1 cellular context compared by ENCODE assay signal in the genomic region with DNA sequence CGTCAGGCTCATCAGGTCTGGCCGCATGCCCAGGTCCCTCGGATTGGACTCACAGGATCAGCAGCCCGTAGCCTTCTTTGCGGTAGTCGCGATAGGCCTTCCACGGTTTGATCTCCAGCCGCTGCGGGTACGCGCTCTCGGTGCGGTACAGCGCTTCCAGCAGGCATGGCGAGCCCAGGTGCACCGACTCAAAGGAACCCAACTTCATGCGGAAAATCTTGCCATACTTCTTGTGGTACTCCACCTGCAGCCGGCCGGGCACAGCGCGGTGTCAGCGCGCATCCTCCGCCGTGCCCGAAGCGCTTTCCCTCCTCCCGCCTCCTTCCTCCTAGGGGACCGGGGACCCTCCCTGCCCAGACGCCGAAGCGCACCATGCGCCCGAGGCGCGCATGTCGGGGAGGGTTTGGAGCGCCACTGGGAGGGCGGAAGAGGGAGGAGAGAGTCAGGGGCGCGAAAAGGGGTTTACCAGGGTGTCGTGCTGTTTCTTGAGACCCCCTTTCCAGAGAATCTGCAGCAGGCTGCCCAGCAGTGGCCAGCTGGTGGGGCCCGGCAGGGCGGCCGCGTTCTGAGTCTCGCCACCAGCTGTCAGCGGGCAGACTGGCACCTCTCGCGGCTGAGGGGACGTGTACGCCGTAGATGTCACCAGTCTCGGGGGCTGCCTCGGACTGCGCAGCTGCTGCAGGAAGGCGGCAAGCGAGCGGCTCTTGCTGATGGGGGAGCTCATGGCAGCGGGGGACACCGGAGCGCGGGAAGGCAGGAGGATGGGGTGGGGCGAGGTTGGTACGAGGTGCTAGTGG.
TF ChIP-seq lines count a peak whose summit lies in the region.

No MANE protein-coding gene starts in this region.

TF ChIP-seq in HepG2, 621 proteins besides CTCF, POLR2A, EP300 and RAD21 (continued from another document and continues in another):
- TF ChIP-seq, protein P1, sequence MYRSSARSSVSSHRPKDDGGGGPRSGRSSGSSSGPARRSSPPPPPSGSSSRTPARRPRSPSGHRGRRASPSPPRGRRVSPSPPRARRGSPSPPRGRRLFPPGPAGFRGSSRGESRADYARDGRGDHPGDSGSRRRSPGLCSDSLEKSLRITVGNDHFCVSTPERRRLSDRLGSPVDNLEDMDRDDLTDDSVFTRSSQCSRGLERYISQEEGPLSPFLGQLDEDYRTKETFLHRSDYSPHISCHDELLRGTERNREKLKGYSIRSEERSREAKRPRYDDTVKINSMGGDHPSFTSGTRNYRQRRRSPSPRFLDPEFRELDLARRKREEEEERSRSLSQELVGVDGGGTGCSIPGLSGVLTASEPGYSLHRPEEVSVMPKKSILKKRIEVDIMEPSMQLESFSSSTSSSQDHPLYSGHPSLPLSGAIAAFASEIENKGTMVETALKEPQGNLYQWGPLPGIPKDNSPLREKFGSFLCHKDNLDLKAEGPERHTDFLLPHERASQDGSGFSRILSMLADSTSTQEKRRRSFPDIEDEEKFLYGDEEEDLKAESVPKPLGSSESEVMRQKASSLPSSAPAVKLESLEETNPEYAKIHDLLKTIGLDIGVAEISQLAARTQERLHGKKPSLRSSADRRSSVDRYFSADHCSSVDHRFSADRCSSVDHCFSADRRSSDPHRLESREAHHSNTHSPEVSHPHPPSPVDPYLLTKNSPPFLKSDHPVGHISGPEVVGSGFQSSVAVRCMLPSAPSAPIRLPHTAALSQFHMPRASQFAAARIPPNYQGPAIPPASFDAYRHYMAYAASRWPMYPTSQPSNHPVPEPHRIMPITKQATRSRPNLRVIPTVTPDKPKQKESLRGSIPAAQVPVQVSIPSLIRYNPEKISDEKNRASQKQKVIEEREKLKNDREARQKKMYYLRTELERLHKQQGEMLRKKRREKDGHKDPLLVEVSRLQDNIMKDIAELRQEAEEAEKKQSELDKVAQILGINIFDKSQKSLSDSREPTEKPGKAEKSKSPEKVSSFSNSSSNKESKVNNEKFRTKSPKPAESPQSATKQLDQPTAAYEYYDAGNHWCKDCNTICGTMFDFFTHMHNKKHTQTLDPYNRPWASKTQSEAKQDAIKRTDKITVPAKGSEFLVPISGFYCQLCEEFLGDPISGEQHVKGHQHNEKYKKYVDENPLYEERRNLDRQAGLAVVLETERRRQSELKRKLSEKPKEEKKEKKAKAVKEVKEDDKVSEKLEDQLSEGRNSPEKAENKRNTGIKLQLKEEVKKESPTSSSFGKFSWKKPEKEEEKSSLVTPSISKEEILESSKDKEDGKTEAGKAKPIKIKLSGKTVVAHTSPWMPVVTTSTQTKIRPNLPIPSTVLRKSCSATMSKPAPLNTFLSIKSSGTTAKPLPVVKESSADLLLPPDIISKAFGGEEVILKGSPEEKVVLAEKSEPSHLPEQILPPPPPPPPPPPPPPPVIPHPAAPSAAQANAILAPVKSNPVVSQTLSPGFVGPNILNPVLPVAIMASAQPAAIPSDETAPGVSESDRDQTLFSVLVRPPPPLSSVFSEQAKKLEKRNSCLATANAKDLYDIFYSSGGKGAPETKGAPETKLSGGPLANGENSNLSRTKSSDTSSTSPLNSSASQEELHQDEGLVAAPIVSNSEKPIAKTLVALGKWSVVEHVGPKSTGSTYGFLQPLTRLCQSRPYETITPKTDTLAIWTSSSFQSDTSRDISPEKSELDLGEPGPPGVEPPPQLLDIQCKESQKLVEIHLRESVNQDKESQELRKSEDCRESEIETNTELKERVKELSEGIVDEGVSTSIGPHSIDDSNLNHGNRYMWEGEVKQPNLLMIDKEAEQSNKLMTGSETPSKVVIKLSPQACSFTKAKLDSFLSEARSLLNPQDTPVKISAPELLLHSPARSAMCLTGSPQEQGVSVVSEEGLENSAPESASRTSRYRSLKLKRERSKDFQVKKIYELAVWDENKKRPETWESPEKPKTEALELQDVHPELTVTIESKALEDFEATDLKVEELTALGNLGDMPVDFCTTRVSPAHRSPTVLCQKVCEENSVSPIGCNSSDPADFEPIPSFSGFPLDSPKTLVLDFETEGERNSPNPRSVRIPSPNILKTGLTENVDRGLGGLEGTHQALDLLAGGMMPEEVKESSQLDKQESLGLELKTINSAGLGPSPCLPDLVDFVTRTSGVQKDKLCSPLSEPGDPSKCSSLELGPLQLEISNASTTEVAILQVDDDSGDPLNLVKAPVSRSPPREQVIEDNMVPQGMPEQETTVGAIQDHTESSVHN (CRISPR knock-in tag; IDR thresholded peaks at IDR 0.05) = no peak
- TF ChIP-seq ZNF251 (CRISPR knock-in tag; IDR thresholded peaks at IDR 0.05) (0 out of 2 replicates have a peak, but pooled peaks have one; percentile 49), ZNF263 (CRISPR knock-in tag; IDR thresholded peaks at IDR 0.05) (no peak), ZFP1 (CRISPR knock-in tag; IDR thresholded peaks at IDR 0.05) (no peak), CBX2 (IDR thresholded peaks at IDR 0.05; ENCODE audit: low read depth, low read length) (no peak), CBX2 (CRISPR knock-in tag; IDR thresholded peaks at IDR 0.05; ENCODE audit: low read depth) (no peak), HOXA7 (CRISPR knock-in tag; IDR thresholded peaks at IDR 0.05) (no peak), CENPT (CRISPR knock-in tag; IDR thresholded peaks at IDR 0.05; ENCODE audit: low read depth) (0 out of 2 replicates have a peak, but pooled peaks have one; percentile 6), NR2C2 (CRISPR knock-in tag; IDR thresholded peaks at IDR 0.05; ENCODE audit: borderline replicate concordance) (no peak), POLR2G (IDR thresholded peaks at IDR 0.05; ENCODE audit: low read depth, low read length) (no peak), ONECUT2 (CRISPR knock-in tag; IDR thresholded peaks at IDR 0.05) (no peak), SP1 (IDR thresholded peaks at IDR 0.05) (no peak), SP1 (CRISPR knock-in tag; IDR thresholded peaks at IDR 0.05) (no peak), MYNN (CRISPR knock-in tag; IDR thresholded peaks at IDR 0.05; ENCODE audit: low read depth) (no peak), RFXANK (CRISPR knock-in tag; IDR thresholded peaks at IDR 0.05) (no peak), MED13 (CRISPR knock-in tag; IDR thresholded peaks at IDR 0.05) (no peak), ZNF598 (CRISPR knock-in tag; IDR thresholded peaks at IDR 0.05; ENCODE audit: borderline replicate concordance) (no peak), NR3C1 (CRISPR knock-in tag; IDR thresholded peaks at IDR 0.05) (no peak), TGIF2 (CRISPR knock-in tag; IDR thresholded peaks at IDR 0.05) (0 out of 2 replicates have a peak, but pooled peaks have one; percentile 22), KLF13 (CRISPR knock-in tag; IDR thresholded peaks at IDR 0.05) (no peak), KLF11 (CRISPR knock-in tag; IDR thresholded peaks at IDR 0.05) (no peak)
- TF ChIP-seq, protein P2, sequence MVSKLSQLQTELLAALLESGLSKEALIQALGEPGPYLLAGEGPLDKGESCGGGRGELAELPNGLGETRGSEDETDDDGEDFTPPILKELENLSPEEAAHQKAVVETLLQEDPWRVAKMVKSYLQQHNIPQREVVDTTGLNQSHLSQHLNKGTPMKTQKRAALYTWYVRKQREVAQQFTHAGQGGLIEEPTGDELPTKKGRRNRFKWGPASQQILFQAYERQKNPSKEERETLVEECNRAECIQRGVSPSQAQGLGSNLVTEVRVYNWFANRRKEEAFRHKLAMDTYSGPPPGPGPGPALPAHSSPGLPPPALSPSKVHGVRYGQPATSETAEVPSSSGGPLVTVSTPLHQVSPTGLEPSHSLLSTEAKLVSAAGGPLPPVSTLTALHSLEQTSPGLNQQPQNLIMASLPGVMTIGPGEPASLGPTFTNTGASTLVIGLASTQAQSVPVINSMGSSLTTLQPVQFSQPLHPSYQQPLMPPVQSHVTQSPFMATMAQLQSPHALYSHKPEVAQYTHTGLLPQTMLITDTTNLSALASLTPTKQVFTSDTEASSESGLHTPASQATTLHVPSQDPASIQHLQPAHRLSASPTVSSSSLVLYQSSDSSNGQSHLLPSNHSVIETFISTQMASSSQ (IDR thresholded peaks at IDR 0.05; ENCODE audit: low read depth) = no peak
- TF ChIP-seq, protein P2 (CRISPR knock-in tag; IDR thresholded peaks at IDR 0.05; ENCODE audit: borderline replicate concordance) = no peak
- TF ChIP-seq, protein P3, sequence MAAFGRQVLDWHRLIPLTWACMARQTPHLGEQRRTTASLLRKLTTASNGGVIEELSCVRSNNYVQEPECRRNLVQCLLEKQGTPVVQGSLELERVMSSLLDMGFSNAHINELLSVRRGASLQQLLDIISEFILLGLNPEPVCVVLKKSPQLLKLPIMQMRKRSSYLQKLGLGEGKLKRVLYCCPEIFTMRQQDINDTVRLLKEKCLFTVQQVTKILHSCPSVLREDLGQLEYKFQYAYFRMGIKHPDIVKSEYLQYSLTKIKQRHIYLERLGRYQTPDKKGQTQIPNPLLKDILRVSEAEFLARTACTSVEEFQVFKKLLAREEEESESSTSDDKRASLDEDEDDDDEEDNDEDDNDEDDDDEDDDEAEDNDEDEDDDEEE (CRISPR knock-in tag; IDR thresholded peaks at IDR 0.05) = no peak
- TF ChIP-seq, protein P4, sequence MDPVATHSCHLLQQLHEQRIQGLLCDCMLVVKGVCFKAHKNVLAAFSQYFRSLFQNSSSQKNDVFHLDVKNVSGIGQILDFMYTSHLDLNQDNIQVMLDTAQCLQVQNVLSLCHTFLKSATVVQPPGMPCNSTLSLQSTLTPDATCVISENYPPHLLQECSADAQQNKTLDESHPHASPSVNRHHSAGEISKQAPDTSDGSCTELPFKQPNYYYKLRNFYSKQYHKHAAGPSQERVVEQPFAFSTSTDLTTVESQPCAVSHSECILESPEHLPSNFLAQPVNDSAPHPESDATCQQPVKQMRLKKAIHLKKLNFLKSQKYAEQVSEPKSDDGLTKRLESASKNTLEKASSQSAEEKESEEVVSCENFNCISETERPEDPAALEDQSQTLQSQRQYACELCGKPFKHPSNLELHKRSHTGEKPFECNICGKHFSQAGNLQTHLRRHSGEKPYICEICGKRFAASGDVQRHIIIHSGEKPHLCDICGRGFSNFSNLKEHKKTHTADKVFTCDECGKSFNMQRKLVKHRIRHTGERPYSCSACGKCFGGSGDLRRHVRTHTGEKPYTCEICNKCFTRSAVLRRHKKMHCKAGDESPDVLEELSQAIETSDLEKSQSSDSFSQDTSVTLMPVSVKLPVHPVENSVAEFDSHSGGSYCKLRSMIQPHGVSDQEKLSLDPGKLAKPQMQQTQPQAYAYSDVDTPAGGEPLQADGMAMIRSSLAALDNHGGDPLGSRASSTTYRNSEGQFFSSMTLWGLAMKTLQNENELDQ (CRISPR knock-in tag; IDR thresholded peaks at IDR 0.05; ENCODE audit: borderline replicate concordance) = no peak
- TF ChIP-seq, protein P5, sequence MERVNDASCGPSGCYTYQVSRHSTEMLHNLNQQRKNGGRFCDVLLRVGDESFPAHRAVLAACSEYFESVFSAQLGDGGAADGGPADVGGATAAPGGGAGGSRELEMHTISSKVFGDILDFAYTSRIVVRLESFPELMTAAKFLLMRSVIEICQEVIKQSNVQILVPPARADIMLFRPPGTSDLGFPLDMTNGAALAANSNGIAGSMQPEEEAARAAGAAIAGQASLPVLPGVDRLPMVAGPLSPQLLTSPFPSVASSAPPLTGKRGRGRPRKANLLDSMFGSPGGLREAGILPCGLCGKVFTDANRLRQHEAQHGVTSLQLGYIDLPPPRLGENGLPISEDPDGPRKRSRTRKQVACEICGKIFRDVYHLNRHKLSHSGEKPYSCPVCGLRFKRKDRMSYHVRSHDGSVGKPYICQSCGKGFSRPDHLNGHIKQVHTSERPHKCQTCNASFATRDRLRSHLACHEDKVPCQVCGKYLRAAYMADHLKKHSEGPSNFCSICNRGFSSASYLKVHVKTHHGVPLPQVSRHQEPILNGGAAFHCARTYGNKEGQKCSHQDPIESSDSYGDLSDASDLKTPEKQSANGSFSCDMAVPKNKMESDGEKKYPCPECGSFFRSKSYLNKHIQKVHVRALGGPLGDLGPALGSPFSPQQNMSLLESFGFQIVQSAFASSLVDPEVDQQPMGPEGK (CRISPR knock-in tag; IDR thresholded peaks at IDR 0.05) = no peak
- TF ChIP-seq, protein P6, sequence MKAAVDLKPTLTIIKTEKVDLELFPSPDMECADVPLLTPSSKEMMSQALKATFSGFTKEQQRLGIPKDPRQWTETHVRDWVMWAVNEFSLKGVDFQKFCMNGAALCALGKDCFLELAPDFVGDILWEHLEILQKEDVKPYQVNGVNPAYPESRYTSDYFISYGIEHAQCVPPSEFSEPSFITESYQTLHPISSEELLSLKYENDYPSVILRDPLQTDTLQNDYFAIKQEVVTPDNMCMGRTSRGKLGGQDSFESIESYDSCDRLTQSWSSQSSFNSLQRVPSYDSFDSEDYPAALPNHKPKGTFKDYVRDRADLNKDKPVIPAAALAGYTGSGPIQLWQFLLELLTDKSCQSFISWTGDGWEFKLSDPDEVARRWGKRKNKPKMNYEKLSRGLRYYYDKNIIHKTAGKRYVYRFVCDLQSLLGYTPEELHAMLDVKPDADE (CRISPR knock-in tag; IDR thresholded peaks at IDR 0.05) = no peak
- TF ChIP-seq, protein P7, sequence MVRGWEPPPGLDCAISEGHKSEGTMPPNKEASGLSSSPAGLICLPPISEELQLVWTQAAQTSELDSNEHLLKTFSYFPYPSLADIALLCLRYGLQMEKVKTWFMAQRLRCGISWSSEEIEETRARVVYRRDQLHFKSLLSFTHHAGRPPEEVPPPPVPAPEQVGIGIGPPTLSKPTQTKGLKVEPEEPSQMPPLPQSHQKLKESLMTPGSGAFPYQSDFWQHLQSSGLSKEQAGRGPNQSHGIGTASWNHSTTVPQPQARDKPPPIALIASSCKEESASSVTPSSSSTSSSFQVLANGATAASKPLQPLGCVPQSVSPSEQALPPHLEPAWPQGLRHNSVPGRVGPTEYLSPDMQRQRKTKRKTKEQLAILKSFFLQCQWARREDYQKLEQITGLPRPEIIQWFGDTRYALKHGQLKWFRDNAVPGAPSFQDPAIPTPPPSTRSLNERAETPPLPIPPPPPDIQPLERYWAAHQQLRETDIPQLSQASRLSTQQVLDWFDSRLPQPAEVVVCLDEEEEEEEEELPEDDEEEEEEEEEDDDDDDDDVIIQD (CRISPR knock-in tag; IDR thresholded peaks at IDR 0.05; ENCODE audit: low read depth) = no peak
